8 cellular contexts compared by ENCODE assay signal in genomic region chr1:24186993-24187790, GRCh38. TPM values are rescaled to one million over a fixed set of nuclear protein-coding genes. Genes with fewer than 3 reads are reported as not detected.
DNase-seq lines count a peak whose midpoint lies in the region; FAIRE-seq and TF ChIP-seq lines count a peak whose summit lies in the region.

IFNLR1 (minus strand) TSS chr1:24187289; CDS start chr1:24187248, 41 bp downstream.

- no peaks in the 10 kb centered on the region for H3K36me3 ChIP-seq in colonic mucosa

- FAIRE-seq in GM12891 (lab: Jason Lieb, UNC): peak; percentile 84

- no peaks in the 10 kb centered on the region for H3K27me3 ChIP-seq in colonic mucosa

- no peaks in the 10 kb centered on the region for H3K4me1 ChIP-seq in colonic mucosa

- no peaks in the 10 kb centered on the region for H3K9me3 ChIP-seq in colonic mucosa

- no peak for TF ChIP-seq CTCF in colonic mucosa (IDR thresholded peaks at IDR 0.05)

- intact Hi-C loops in colonic mucosa (cut with DNase I): no loop called here

- peak within 1 kb of the TSS; percentile 77 to 87 for H3K9ac ChIP-seq in colonic mucosa (ENCODE audit: low read depth in 2 of 2, low read length in 2 of 2)

- H3K27ac ChIP-seq in colonic mucosa: peak within 1 kb of the TSS; percentile 71

- no peak for TF ChIP-seq POLR2A in GM12891 (IDR thresholded peaks at IDR 0.05; ENCODE audit: low read depth, low read length)

- DNase-seq in GM12891 (ENCODE audit: insufficient read length, low spot score) (peak; percentile 84), NCI-H1092 (lab: John Stamatoyannopoulos, UW) (peak; percentile 38), colonic mucosa (peak; percentile 86), medulla oblongata (ENCODE audit: extremely low spot score) (peak; percentile 62), pons (ENCODE audit: low spot score) (no peak), amniotic stem cell (lab: John Stamatoyannopoulos, UW) (no peak)
- DNase-seq in activated CD4-positive, alpha-beta T cell treated with anti-CD3 and anti-CD28 coated beads for 1 hour: peak; percentile 45
- DNase-seq in stimulated activated CD8-positive, alpha-beta memory T cell treated with anti-CD3 and anti-CD28 coated beads, Interleukin-12 subunit alpha, Interleukin-12 subunit beta, amount 100 ng/mL, for 4 hours (ENCODE audit: low read depth): peak; percentile 64

- peak within 1 kb of the TSS; percentile 41 for H3K4me3 ChIP-seq in colonic mucosa

TF ChIP-seq in GM12891, 5 proteins besides CTCF, POLR2A, EP300 and RAD21:
- TF ChIP-seq TAF1 (IDR thresholded peaks at IDR 0.05; ENCODE audit: low read depth, low read length): no peak
- TF ChIP-seq SPI1 (IDR thresholded peaks at IDR 0.05; ENCODE audit: low read depth, low read length): no peak
- no peak for TF ChIP-seq POLR2AphosphoS5 (IDR thresholded peaks at IDR 0.05; ENCODE audit: low read depth, low read length)
- no peak for TF ChIP-seq PAX5 (IDR thresholded peaks at IDR 0.05; ENCODE audit: insufficient read depth, low read length, severe bottlenecking)
- no peak for TF ChIP-seq POU2F2 (IDR thresholded peaks at IDR 0.05; ENCODE audit: low read depth, low read length)

RNA-seq across cellular contexts. Expression of gene IFNLR1, which starts in this region (rescaled TPM):
- 2.3 TPM for polyA plus RNA-seq in GM12891 (2012; ENCODE audit: low read depth, missing spikeins)
- 10 to 100 TPM in 1 of 2 donors, 1 to 10 TPM in 1; 7.9 to 16.8 TPM for total RNA-seq in colonic mucosa

Comparison
In these comparisons a context has a peak if more than half of its experiments do, and no peak if none do; other contexts are left out.
1. DNase-seq: peak in GM12891 (single experiment), NCI-H1092 (single experiment), activated CD4-positive, alpha-beta T cell treated with anti-CD3 and anti-CD28 coated beads for 1 hour (single experiment), colonic mucosa (single experiment), medulla oblongata (single experiment) and stimulated activated CD8-positive, alpha-beta memory T cell treated with anti-CD3 and anti-CD28 coated beads, Interleukin-12 subunit alpha, Interleukin-12 subunit beta, amount 100 ng/mL, for 4 hours (single experiment); none in pons (single experiment) and amniotic stem cell (single experiment).